Comparison of ENCODE assay signal across 29 cellular contexts in the genomic region with DNA sequence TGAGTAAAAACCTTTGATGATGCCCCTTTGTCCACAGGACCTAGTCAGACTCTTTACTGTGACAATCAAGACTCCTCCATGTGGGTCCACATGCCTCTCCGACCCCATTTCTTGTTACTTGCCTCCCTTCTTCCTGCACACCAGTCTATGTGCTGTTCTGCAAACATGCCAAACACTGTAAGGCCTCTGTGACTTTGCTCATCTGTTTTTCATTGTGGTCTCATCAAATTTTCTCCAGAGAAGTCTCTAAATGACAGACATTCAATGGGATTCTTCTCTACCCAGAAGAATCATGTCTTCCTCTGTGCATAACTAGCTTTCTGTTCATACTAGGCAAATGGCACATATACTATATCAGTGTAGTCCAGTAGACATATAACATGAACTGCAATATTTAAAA. TPM values are rescaled to one million over a fixed set of nuclear protein-coding genes. Genes with fewer than 3 reads are reported as not detected.
"Had no signal": no experiment of that assay in that cellular context is flagged by ENCODE, and none has a peak within 500 bp of the region (broad histone marks: within the 10 kb centered on the region; RNA-seq: fewer than 3 reads in every experiment).

No MANE protein-coding gene starts in this region.

- H3K9me3 ChIP-seq: esophagus squamous epithelium, left lung, pancreas, psoas muscle, right atrium auricular region, stomach, testis, uterus had no signal

- H3K9me3 Mint-ChIP-seq: activated naive CD8-positive, alpha-beta T cell treated with anti-CD3 and anti-CD28 coated beads for 36 hours; activated T-helper 2 cell treated with anti-CD3 and anti-CD28 coated beads, Interferon-gamma antibody, Interleukin-2, Interleukin-4, amounts not matched to agents 10 μg/mL and 5 μg/mL and 100 μg/mL, durations not matched to agents 14 hours and 24 hours and 36 hours; endodermal cell; stimulated activated effector memory CD8-positive, alpha-beta T cell treated with anti-CD3 and anti-CD28 coated beads, Interleukin-12 subunit alpha, Interleukin-12 subunit beta, amount 100 ng/mL, for 72 hours; T-helper 1 cell treated with Interleukin-12 subunit alpha and Interleukin-12 subunit beta and Interleukin-4 antibody, amounts not matched to agents 30 μg/mL and 1 μg/mL, for 36 hours had no signal

- ATAC-seq: activated T-cell treated with anti-CD3 and anti-CD28 coated beads, Interleukin-2, amount 50 U/mL, for 4 hours; left lung; natural killer cell treated with Interleukin-12 subunit alpha and Interleukin-12 subunit beta and Interleukin-15 and Interleukin-18, amount 100 ng/mL, for 72 hours; pancreas; psoas muscle; stimulated activated effector memory CD8-positive, alpha-beta T cell treated with anti-CD3 and anti-CD28 coated beads, Interleukin-12 subunit alpha, Interleukin-12 subunit beta, amount 100 ng/mL, for 72 hours had no signal

- H3K27ac Mint-ChIP-seq: activated naive CD8-positive, alpha-beta T cell treated with anti-CD3 and anti-CD28 coated beads for 36 hours; activated T-helper 2 cell treated with anti-CD3 and anti-CD28 coated beads, Interferon-gamma antibody, Interleukin-2, Interleukin-4, amounts not matched to agents 10 μg/mL and 5 μg/mL and 100 μg/mL, durations not matched to agents 14 hours and 24 hours and 36 hours; endodermal cell; natural killer cell treated with Interleukin-12 subunit alpha and Interleukin-12 subunit beta and Interleukin-15 and Interleukin-18, amount 100 ng/mL, for 72 hours; stimulated activated effector memory CD8-positive, alpha-beta T cell treated with anti-CD3 and anti-CD28 coated beads, Interleukin-12 subunit alpha, Interleukin-12 subunit beta, amount 100 ng/mL, for 72 hours; T-helper 1 cell treated with Interleukin-12 subunit alpha and Interleukin-12 subunit beta and Interleukin-4 antibody, amounts not matched to agents 30 μg/mL and 1 μg/mL, for 36 hours had no signal

- H3K4me1 ChIP-seq: esophagus squamous epithelium, left lung, pancreas, psoas muscle, right atrium auricular region, stomach, testis, uterus had no signal

- H3K36me3 ChIP-seq: esophagus squamous epithelium, left lung, pancreas, right atrium auricular region, stomach, uterus had no signal

- H3K4me3 Mint-ChIP-seq: activated naive CD8-positive, alpha-beta T cell treated with anti-CD3 and anti-CD28 coated beads for 36 hours; activated T-cell treated with anti-CD3 and anti-CD28 coated beads, Interleukin-2, amount 50 U/mL, for 4 hours; endodermal cell; natural killer cell treated with Interleukin-12 subunit alpha and Interleukin-12 subunit beta and Interleukin-15 and Interleukin-18, amount 100 ng/mL, for 72 hours; stimulated activated effector memory CD8-positive, alpha-beta T cell treated with anti-CD3 and anti-CD28 coated beads, Interleukin-12 subunit alpha, Interleukin-12 subunit beta, amount 100 ng/mL, for 72 hours; T-helper 1 cell treated with Interleukin-12 subunit alpha and Interleukin-12 subunit beta and Interleukin-4 antibody, amounts not matched to agents 30 μg/mL and 1 μg/mL, for 36 hours had no signal

- H3K4me1 Mint-ChIP-seq: activated naive CD8-positive, alpha-beta T cell treated with anti-CD3 and anti-CD28 coated beads for 36 hours; stimulated activated effector memory CD8-positive, alpha-beta T cell treated with anti-CD3 and anti-CD28 coated beads, Interleukin-12 subunit alpha, Interleukin-12 subunit beta, amount 100 ng/mL, for 72 hours had no signal

- H3K36me3 Mint-ChIP-seq: activated naive CD8-positive, alpha-beta T cell treated with anti-CD3 and anti-CD28 coated beads for 36 hours; stimulated activated effector memory CD8-positive, alpha-beta T cell treated with anti-CD3 and anti-CD28 coated beads, Interleukin-12 subunit alpha, Interleukin-12 subunit beta, amount 100 ng/mL, for 72 hours had no signal

- DNase-seq: activated CD4-positive, alpha-beta T cell treated with anti-CD3 and anti-CD28 coated beads for 4 hours; activated CD4-positive, alpha-beta T cell treated with anti-CD3 and anti-CD28 coated beads, Interleukin-2, amount 50 U/mL, for 48 hours; activated CD4-positive, CD25-positive, alpha-beta regulatory T cell; activated CD8-positive, alpha-beta memory T cell treated with anti-CD3 and anti-CD28 coated beads, Interleukin-2, amount 50 U/mL, for 48 hours; activated naive CD4-positive, alpha-beta T cell treated with Interleukin-2 at 50 U/mL for 16 hours; activated naive CD8-positive, alpha-beta T cell treated with anti-CD3 and anti-CD28 coated beads for 36 hours; activated T-cell treated with anti-CD3 and anti-CD28 coated beads, Interleukin-2, amount 50 U/mL, for 4 hours; cerebellar nuclear complex; cortex of kidney; endodermal cell; esophagus squamous epithelium; hippocampal formation; kidney glomerular epithelial cell; left lung; mammary epithelial cell; midbrain; pancreas; psoas muscle; stimulated activated CD4-positive, alpha-beta T cell treated with anti-CD3 and anti-CD28 coated beads, Interleukin-12 subunit alpha, Interleukin-12 subunit beta, amount 100 ng/mL, for 4 hours; stomach; testis; trophoblast cell; uterus had no signal

- H3K4me3 ChIP-seq: esophagus squamous epithelium, left lung, pancreas, psoas muscle, right atrium auricular region, stomach, testis, uterus had no signal

- H3K27ac ChIP-seq: esophagus squamous epithelium, left lung, pancreas, psoas muscle, right atrium auricular region, stomach, testis, uterus had no signal

- H3K27me3 ChIP-seq: esophagus squamous epithelium, left lung, pancreas, right atrium auricular region, stomach, testis, uterus had no signal

RNA-seq across cellular contexts. Expression of a gene that starts 43.1 kb away (rescaled TPM):
- total RNA-seq: activated CD8-positive, alpha-beta memory T cell treated with anti-CD3 and anti-CD28 coated beads for 36 hours; activated naive CD8-positive, alpha-beta T cell treated with anti-CD3 and anti-CD28 coated beads for 36 hours; activated T-cell treated with anti-CD3 and anti-CD28 coated beads, Interleukin-2, amount 50 U/mL, for 4 hours; activated T-helper 2 cell treated with anti-CD3 and anti-CD28 coated beads, Interferon-gamma antibody, Interleukin-2, Interleukin-4, amounts not matched to agents 10 μg/mL and 5 μg/mL and 100 μg/mL, durations not matched to agents 14 hours and 24 hours and 36 hours; natural killer cell treated with Interleukin-12 subunit alpha and Interleukin-12 subunit beta and Interleukin-15 and Interleukin-18, amount 100 ng/mL, for 72 hours had no signal
